ENCODE assay signal across 8 cellular contexts in genomic region chr4:13484749-13485345, GRCh38.
DNase-seq lines count a peak whose midpoint lies in the region; ATAC-seq and TF ChIP-seq lines count a peak whose summit lies in the region.

No MANE protein-coding gene starts in this region.

- peaks cover 26% of the 10 kb centered on the region for H3K4me1 ChIP-seq in MM.1S (ENCODE audit: low read length)

- H3K27me3 Mint-ChIP-seq in stimulated activated naive CD8-positive, alpha-beta T cell treated with anti-CD3 and anti-CD28 coated beads, Interleukin-15, amount 100 ng/mL, for 72 hours = peaks cover 14% of the 10 kb centered on the region

- no peaks in the 10 kb centered on the region for H3K9me3 Mint-ChIP-seq in stimulated activated naive CD8-positive, alpha-beta T cell treated with anti-CD3 and anti-CD28 coated beads, Interleukin-15, amount 100 ng/mL, for 72 hours

- peaks cover 43% of the 10 kb centered on the region for H3K79me2 ChIP-seq in MM.1S (ENCODE audit: low read length)

- H4K20me1 ChIP-seq in MM.1S (ENCODE audit: insufficient read depth, low read length) = no peaks in the 10 kb centered on the region

- H3K4me2 ChIP-seq in MM.1S (ENCODE audit: low read depth, low read length) = peak overlapping the region; percentile 67

- peak overlapping the region; percentile 90 for H2AFZ ChIP-seq in MM.1S (ENCODE audit: low read length)

- H3K27ac Mint-ChIP-seq in stimulated activated naive CD8-positive, alpha-beta T cell treated with anti-CD3 and anti-CD28 coated beads, Interleukin-15, amount 100 ng/mL, for 72 hours = peak overlapping the region; percentile 99

- ATAC-seq in activated CD4-positive, CD25-positive, alpha-beta regulatory T cell treated with anti-CD3 and anti-CD28 coated beads, Interleukin-2, amount 50 U/mL, for 24 hours = peak; percentile 26 to 28
- ATAC-seq in stimulated activated naive CD8-positive, alpha-beta T cell treated with anti-CD3 and anti-CD28 coated beads, Interleukin-15, amount 100 ng/mL, for 72 hours = peak; percentile 64

- H3K9ac ChIP-seq in MM.1S (ENCODE audit: low read length) = peak overlapping the region; percentile 93

- H3K4me3 ChIP-seq in MM.1S (ENCODE audit: low read length) = peak overlapping the region; percentile 90

- H3K27ac ChIP-seq in MM.1S (ENCODE audit: low read length) (peak overlapping the region; percentile 76), angular gyrus (ENCODE audit: low read depth, low read length) (peak overlapping the region; percentile 98)

- H3K4me3 Mint-ChIP-seq in stimulated activated naive CD8-positive, alpha-beta T cell treated with anti-CD3 and anti-CD28 coated beads, Interleukin-15, amount 100 ng/mL, for 72 hours = peak overlapping the region; percentile 85 to 88

- TF ChIP-seq CTCF in MM.1S (IDR thresholded peaks at IDR 0.05; ENCODE audit: low read length) = no peak

- no peak for DNase-seq in activated CD4-positive, CD25-positive, alpha-beta regulatory T cell treated with anti-CD3 and anti-CD28 coated beads, Interleukin-2, amount 50 U/mL, for 72 hours
- DNase-seq in HCEC 1CT = peak; percentile 11
- peak; percentile 67 for DNase-seq in MM.1S
- DNase-seq in iris pigment epithelial cell (ENCODE audit: low read depth) = peak; percentile 55
- no peak for DNase-seq in stimulated activated naive CD8-positive, alpha-beta T cell treated with anti-CD3 and anti-CD28 coated beads, Interleukin-15, amount 100 ng/mL, for 72 hours
- DNase-seq in COLO829 (ENCODE audit: low spot score) = no peak

- H3K9me3 ChIP-seq in MM.1S (replicated peaks; ENCODE audit: insufficient read depth, low read length) = no peaks in the 10 kb centered on the region

- peaks cover 4% of the 10 kb centered on the region; the same call in 1 of the 2 replicates for H3F3A ChIP-seq in MM.1S (ENCODE audit: insufficient read depth, low read length)

- H3K27me3 ChIP-seq in MM.1S (replicated peaks; ENCODE audit: insufficient read depth, low read length) = no peaks in the 10 kb centered on the region

- H3K9me2 ChIP-seq in MM.1S (replicated peaks; ENCODE audit: insufficient read depth, low read length) = no peaks in the 10 kb centered on the region

- no peaks in the 10 kb centered on the region for H3K36me3 ChIP-seq in MM.1S (replicated peaks; ENCODE audit: insufficient read depth, low read length)

- peaks cover 17% of the 10 kb centered on the region for H3K4me1 Mint-ChIP-seq in stimulated activated naive CD8-positive, alpha-beta T cell treated with anti-CD3 and anti-CD28 coated beads, Interleukin-15, amount 100 ng/mL, for 72 hours

Comparison
In these comparisons a context has a peak if more than half of its experiments do, and no peak if none do; other contexts are left out.
1. DNase-seq: peak in HCEC 1CT (single experiment), MM.1S (single experiment) and iris pigment epithelial cell (single experiment); none in activated CD4-positive, CD25-positive, alpha-beta regulatory T cell treated with anti-CD3 and anti-CD28 coated beads, Interleukin-2, amount 50 U/mL, for 72 hours (single experiment), stimulated activated naive CD8-positive, alpha-beta T cell treated with anti-CD3 and anti-CD28 coated beads, Interleukin-15, amount 100 ng/mL, for 72 hours (0 of 2) and COLO829 (single experiment).